Comparison of ENCODE assay signal across 15 cellular contexts in genomic region chr10:49010831-49011230, GRCh38.
DNase-seq lines count a peak whose midpoint lies in the region; ATAC-seq and TF ChIP-seq lines count a peak whose summit lies in the region.
"Had no signal": no experiment of that assay in that cellular context is flagged by ENCODE, and none has a peak within 500 bp of the region (broad histone marks: within the 10 kb centered on the region; RNA-seq: fewer than 3 reads in every experiment).

No MANE protein-coding gene starts in this region.

- H3K27me3 Mint-ChIP-seq in activated T-helper 17 cell treated with anti-CD3 and anti-CD28 coated beads, Interleukin-2, amount 50 U/mL, for 72 hours, result peaks cover 7% of the 10 kb centered on the region
- peaks cover 3% of the 10 kb centered on the region for H3K27me3 Mint-ChIP-seq in dendritic cell treated with granulocyte-macrophage colony-stimulating factor and Interleukin-4, amounts not matched to agents 40 ng/mL and 50 ng/mL, for 4 days

- H3K4ac ChIP-seq in neuronal stem cell (ENCODE audit: low read length), result no peak overlapping the region

- DNase-seq in neuronal stem cell (ENCODE audit: low spot score) (no peak), upper lobe of right lung (peak; percentile 28), activated gamma-delta T cell treated with Interleukin-2 at 50 U/mL for 16 hours (no peak)
- DNase-seq in activated CD4-positive, CD25-positive, alpha-beta regulatory T cell (lab: John Stamatoyannopoulos, UW), result no peak
- DNase-seq: Calu3, DMS79 treated with DMSO at 0.1 percent for 48 hours, GF-D8, H9 had no signal

- no peak overlapping the region for H2AFZ ChIP-seq in neuronal stem cell (ENCODE audit: low read length)

- no peak overlapping the region for H2BK15ac ChIP-seq in neuronal stem cell (ENCODE audit: low read length)

- no peak overlapping the region for H3K4me3 Mint-ChIP-seq in activated T-helper 17 cell treated with anti-CD3 and anti-CD28 coated beads, Interleukin-2, amount 50 U/mL, for 72 hours
- H3K4me3 Mint-ChIP-seq in dendritic cell treated with granulocyte-macrophage colony-stimulating factor and Interleukin-4, amounts not matched to agents 40 ng/mL and 50 ng/mL, for 4 days, result no peak overlapping the region
- H3K4me3 Mint-ChIP-seq: B cell; CD8-positive, alpha-beta T cell; H9 had no signal

- H3K36me3 ChIP-seq in neuronal stem cell (replicated peaks in 1 of 2; ENCODE audit: control insufficient read depth in 2 of 2, insufficient read depth in 2 of 2, low read length in 2 of 2), result no peaks in the 10 kb centered on the region
- no peaks in the 10 kb centered on the region for H3K36me3 ChIP-seq in upper lobe of right lung
- H3K36me3 ChIP-seq: BLaER1 treated with 17β-estradiol and CSF1 and Interleukin-3, amounts not matched to agents 10 nM and 100 nM had no signal

- H3K4me1 ChIP-seq in neuronal stem cell (ENCODE audit: control insufficient read depth in 2 of 2, insufficient read depth in 1 of 2, low read depth in 1 of 2, low read length in 2 of 2) (peaks cover 0 to 5% of the 10 kb centered on the region in 2 donors), upper lobe of right lung (peaks cover 10% of the 10 kb centered on the region)

- H3K14ac ChIP-seq in neuronal stem cell (ENCODE audit: low read length), result no peak overlapping the region

- H3K23ac ChIP-seq in neuronal stem cell (ENCODE audit: low read depth, low read length, poor library complexity), result peak overlapping the region; percentile 12

- H2BK5ac ChIP-seq in neuronal stem cell (ENCODE audit: low read length), result no peak overlapping the region

- no peak overlapping the region for H3K4me2 ChIP-seq in neuronal stem cell (ENCODE audit: insufficient read depth, low read length, poor library complexity, severe bottlenecking)

- peaks cover 5% of the 10 kb centered on the region for H3K4me1 Mint-ChIP-seq in activated T-helper 17 cell treated with anti-CD3 and anti-CD28 coated beads, Interleukin-2, amount 50 U/mL, for 72 hours
- peaks cover 44% of the 10 kb centered on the region for H3K4me1 Mint-ChIP-seq in dendritic cell treated with granulocyte-macrophage colony-stimulating factor and Interleukin-4, amounts not matched to agents 40 ng/mL and 50 ng/mL, for 4 days (ENCODE audit: low read depth)
- H3K4me1 Mint-ChIP-seq: B cell had no signal

- no peak for TF ChIP-seq CTCF in upper lobe of right lung (IDR thresholded peaks at IDR 0.05)

- no peak overlapping the region for H2AK5ac ChIP-seq in neuronal stem cell (ENCODE audit: low read depth, low read length)

- no CpG with 5 or more reads among the region's 4 CpGs for WGBS in neuronal stem cell (ENCODE audit: extremely low coverage in 2 of 2, insufficient read length in 2 of 2, insufficient replicate concordance in 1 of 2), 2 donors

- no peak overlapping the region for H4K8ac ChIP-seq in neuronal stem cell (ENCODE audit: low read depth, low read length)

- H3K9me3 ChIP-seq in neuronal stem cell (replicated peaks in 1 of 2; ENCODE audit: control insufficient read depth in 2 of 2, insufficient read depth in 1 of 2, low read depth in 1 of 2, low read length in 2 of 2) (no peaks in the 10 kb centered on the region), upper lobe of right lung (no peaks in the 10 kb centered on the region)
- H3K9me3 ChIP-seq: BLaER1 treated with 17β-estradiol and CSF1 and Interleukin-3, amounts not matched to agents 10 nM and 100 nM had no signal

- intact Hi-C loops in dendritic cell treated with granulocyte-macrophage colony-stimulating factor and Interleukin-4, amounts not matched to agents 40 ng/mL and 50 ng/mL, for 4 days (cut with micrococcal nuclease), result no loop called here
- intact Hi-C loops in upper lobe of right lung (cut with DNase I), result no loop called here

- H3K4me3 ChIP-seq in neuronal stem cell (ENCODE audit: low read length in 2 of 2) (no peak overlapping the region), upper lobe of right lung (no peak overlapping the region)
- H3K4me3 ChIP-seq: BLaER1 treated with 17β-estradiol and CSF1 and Interleukin-3, amounts not matched to agents 10 nM and 100 nM; GM12878 had no signal

- H3K9ac ChIP-seq in neuronal stem cell (ENCODE audit: low read depth, low read length, poor library complexity), result no peak overlapping the region
- H3K9ac ChIP-seq: BLaER1 treated with 17β-estradiol and CSF1 and Interleukin-3, amounts not matched to agents 10 nM and 100 nM had no signal

- H2BK120ac ChIP-seq in neuronal stem cell (ENCODE audit: low read depth, low read length), result no peak overlapping the region

- no peaks in the 10 kb centered on the region for H3K9me3 Mint-ChIP-seq in activated T-helper 17 cell treated with anti-CD3 and anti-CD28 coated beads, Interleukin-2, amount 50 U/mL, for 72 hours
- H3K9me3 Mint-ChIP-seq in dendritic cell treated with granulocyte-macrophage colony-stimulating factor and Interleukin-4, amounts not matched to agents 40 ng/mL and 50 ng/mL, for 4 days, result no peaks in the 10 kb centered on the region
- H3K9me3 Mint-ChIP-seq: CD8-positive, alpha-beta T cell; H9 had no signal

- H3K27me3 ChIP-seq in neuronal stem cell (ENCODE audit: control insufficient read depth in 3 of 3, insufficient read depth in 3 of 3, low read depth in 1 of 3, low read length in 3 of 3) (no peaks in the 10 kb centered on the region), upper lobe of right lung (no peaks in the 10 kb centered on the region)

- no peak for ATAC-seq in activated T-helper 17 cell treated with anti-CD3 and anti-CD28 coated beads, Interleukin-2, amount 50 U/mL, for 72 hours (replicated peaks)
- no peak for ATAC-seq in upper lobe of right lung
- ATAC-seq: CD8-positive, alpha-beta T cell; GM12878; HepG2 had no signal

- peak overlapping the region; percentile 53 for H3K27ac Mint-ChIP-seq in activated T-helper 17 cell treated with anti-CD3 and anti-CD28 coated beads, Interleukin-2, amount 50 U/mL, for 72 hours
- peak overlapping the region; percentile 58 for H3K27ac Mint-ChIP-seq in dendritic cell treated with granulocyte-macrophage colony-stimulating factor and Interleukin-4, amounts not matched to agents 40 ng/mL and 50 ng/mL, for 4 days
- H3K27ac Mint-ChIP-seq: B cell; CD8-positive, alpha-beta T cell; H9 had no signal

- no peak overlapping the region for H3K27ac ChIP-seq in neuronal stem cell (replicated peaks; ENCODE audit: low read length)
- no peak overlapping the region for H3K27ac ChIP-seq in upper lobe of right lung
- H3K27ac ChIP-seq: BLaER1 treated with 17β-estradiol and CSF1 and Interleukin-3, amounts not matched to agents 10 nM and 100 nM had no signal

- no peaks in the 10 kb centered on the region for H3K36me3 Mint-ChIP-seq in activated T-helper 17 cell treated with anti-CD3 and anti-CD28 coated beads, Interleukin-2, amount 50 U/mL, for 72 hours (ENCODE audit: low read depth)
- no peaks in the 10 kb centered on the region for H3K36me3 Mint-ChIP-seq in dendritic cell treated with granulocyte-macrophage colony-stimulating factor and Interleukin-4, amounts not matched to agents 40 ng/mL and 50 ng/mL, for 4 days (ENCODE audit: low read depth)
- H3K36me3 Mint-ChIP-seq: CD8-positive, alpha-beta T cell had no signal

- no peak overlapping the region for H2BK12ac ChIP-seq in neuronal stem cell (ENCODE audit: low read length)

- H4K91ac ChIP-seq in neuronal stem cell (ENCODE audit: low read depth, low read length, poor library complexity), result no peak overlapping the region

- H3K18ac ChIP-seq in neuronal stem cell (ENCODE audit: low read length), result no peak overlapping the region

- no peaks in the 10 kb centered on the region for H3K79me1 ChIP-seq in neuronal stem cell (ENCODE audit: low read depth, low read length)
